18 cellular contexts compared by ENCODE assay signal in the genomic region with DNA sequence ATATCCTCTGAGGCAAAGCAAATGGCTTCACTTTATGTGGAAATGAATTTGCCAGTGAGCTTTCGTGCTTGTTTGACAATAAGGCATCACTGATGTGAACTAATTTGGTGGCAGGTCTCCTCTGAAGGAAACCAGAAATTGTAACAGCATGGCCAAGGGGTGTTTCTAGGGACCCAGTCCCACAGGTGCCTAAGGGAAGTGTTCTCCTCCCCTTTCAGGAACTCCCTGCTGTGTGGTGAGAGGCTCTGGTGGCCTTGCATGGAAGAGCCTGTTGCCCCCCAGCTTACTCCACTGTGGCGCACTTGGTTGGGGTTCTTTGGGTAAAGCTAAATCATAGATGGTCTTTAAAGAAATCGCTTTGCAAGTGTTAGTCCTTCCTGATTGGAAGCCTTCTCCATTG. TPM values are rescaled to one million over a fixed set of nuclear protein-coding genes. Genes with fewer than 3 reads are reported as not detected.
DNase-seq lines count a peak whose midpoint lies in the region; ATAC-seq, FAIRE-seq and TF ChIP-seq lines count a peak whose summit lies in the region.
"Had no signal": no experiment of that assay in that cellular context is flagged by ENCODE, and none has a peak within 500 bp of the region (broad histone marks: within the 10 kb centered on the region; RNA-seq: fewer than 3 reads in every experiment).

No MANE protein-coding gene starts in this region.

- H3K4me3 ChIP-seq in HepG2 (replicated peaks in 1 of 3; ENCODE audit: insufficient read depth in 1 of 3, low read depth in 2 of 3, low read length in 3 of 3) (no peak overlapping the region), right lobe of liver (no peak overlapping the region), HUES64 (ENCODE audit: low read length) (no peak overlapping the region), iPS-20b (ENCODE audit: low read length) (no peak overlapping the region; the same call in 1 of the 2 replicates)
- H3K4me3 ChIP-seq: BLaER1 treated with 17β-estradiol and CSF1 and Interleukin-3, amounts not matched to agents 10 nM and 100 nM; GM12878; GM23248 had no signal

- TF ChIP-seq POLR2A in HepG2 (IDR thresholded peaks at IDR 0.05; ENCODE audit: insufficient read depth in 1 of 2, low read depth in 2 of 2, low read length in 2 of 2) (no peak), right lobe of liver (IDR thresholded peaks at IDR 0.05) (no peak)

- 97% methylated on average over 3 of the region's 3 CpGs for WGBS in HepG2 (ENCODE audit: low lambda C conversion rate)
- WGBS in right lobe of liver (ENCODE audit: insufficient coverage, low coverage, low lambda C conversion rate, missing lambda C conversion rate): 97% methylated on average over 3 of the region's 3 CpGs
- 88% methylated on average over 3 of the region's 3 CpGs for WGBS in HUES64

- H3K9me3 ChIP-seq in HepG2 (ENCODE audit: low read length) (no peaks in the 10 kb centered on the region), right lobe of liver (no peaks in the 10 kb centered on the region), HUES64 (ENCODE audit: insufficient read depth, low read depth, low read length) (no peaks in the 10 kb centered on the region), iPS-20b (ENCODE audit: insufficient read depth, low read depth, low read length) (no peaks in the 10 kb centered on the region)
- H3K9me3 ChIP-seq: BLaER1 treated with 17β-estradiol and CSF1 and Interleukin-3, amounts not matched to agents 10 nM and 100 nM had no signal

- H3K27me3 ChIP-seq in HepG2 (ENCODE audit: control insufficient read depth in 1 of 2, insufficient read depth in 2 of 2, low read length in 2 of 2): no peaks in the 10 kb centered on the region
- no peaks in the 10 kb centered on the region for H3K27me3 ChIP-seq in right lobe of liver
- no peaks in the 10 kb centered on the region for H3K27me3 ChIP-seq in HUES64 (ENCODE audit: insufficient read depth, low read length)
- no peaks in the 10 kb centered on the region for H3K27me3 ChIP-seq in iPS-20b (ENCODE audit: insufficient read depth, low read length)
- H3K27me3 ChIP-seq: BLaER1 treated with 17β-estradiol and CSF1 and Interleukin-3, amounts not matched to agents 10 nM and 100 nM had no signal

- TF ChIP-seq CTCF in HepG2 (CRISPR knock-in tag; IDR thresholded peaks at IDR 0.05) (no peak), right lobe of liver (IDR thresholded peaks at IDR 0.05) (no peak), GM13977 (IDR thresholded peaks at IDR 0.05; ENCODE audit: extremely low read depth, insufficient read depth, missing control alignments) (no peak)

- no peak overlapping the region for H3K9ac ChIP-seq in HepG2 (ENCODE audit: insufficient read depth, low read depth, low read length)
- H3K9ac ChIP-seq in HUES64 (ENCODE audit: low read depth, low read length): no peak overlapping the region
- no peak overlapping the region for H3K9ac ChIP-seq in iPS-20b (ENCODE audit: low read depth, low read length)
- H3K9ac ChIP-seq: BLaER1 treated with 17β-estradiol and CSF1 and Interleukin-3, amounts not matched to agents 10 nM and 100 nM; GM23248 had no signal

- H3K27ac ChIP-seq in HepG2 (ENCODE audit: extremely low read length, insufficient read depth, low read length) (peak overlapping the region; percentile 23), right lobe of liver (no peak overlapping the region), HUES64 (ENCODE audit: low read depth, low read length) (peak overlapping the region; percentile 6; the same call in 1 of the 2 replicates), iPS-20b (ENCODE audit: low read length) (peak overlapping the region; percentile 18)
- H3K27ac ChIP-seq: BLaER1 treated with 17β-estradiol and CSF1 and Interleukin-3, amounts not matched to agents 10 nM and 100 nM; GM23248; HL-60 had no signal

- H4K20me1 ChIP-seq in HepG2 (ENCODE audit: insufficient read depth, low read length): peaks cover 3% of the 10 kb centered on the region; the same call in 1 of the 2 replicates

- intact Hi-C loops in HepG2 (cut with micrococcal nuclease; ENCODE audit: unreplicated experiment) (no loop called here), right lobe of liver (cut with DNase I) (no loop called here)

- no peak for TF ChIP-seq RAD21 in HepG2 (CRISPR knock-in tag; IDR thresholded peaks at IDR 0.05)

- H3K4me1 ChIP-seq in HepG2 (ENCODE audit: insufficient read depth, low read length): peaks cover 68% of the 10 kb centered on the region
- H3K4me1 ChIP-seq in right lobe of liver: no peaks in the 10 kb centered on the region
- H3K4me1 ChIP-seq in HUES64 (ENCODE audit: insufficient read depth, low read length): peaks cover 46% of the 10 kb centered on the region
- peaks cover 49% of the 10 kb centered on the region for H3K4me1 ChIP-seq in iPS-20b (ENCODE audit: insufficient read depth, low read length)
- H3K4me1 ChIP-seq: BLaER1 treated with 17β-estradiol and CSF1 and Interleukin-3, amounts not matched to agents 10 nM and 100 nM had no signal

- DNase-seq in HepG2 (ENCODE audit: low spot score) (no peak), right lobe of liver (no peak), DMS53 treated with DMSO at 0.1 percent for 48 hours (lab: John Stamatoyannopoulos, UW; ENCODE audit: unreplicated experiment) (no peak), GM13977 (ENCODE audit: low spot score) (no peak)
- DNase-seq: Calu3; CD8-positive, alpha-beta T cell; DND-41; EL; GM23248; H7; KG1 had no signal

- H3K4me2 ChIP-seq in HepG2 (ENCODE audit: low read depth, low read length): no peak overlapping the region
- H3K4me2 ChIP-seq: BLaER1 treated with 17β-estradiol and CSF1 and Interleukin-3, amounts not matched to agents 10 nM and 100 nM had no signal

- H2AFZ ChIP-seq in HepG2 (ENCODE audit: low read length): no peak overlapping the region
- H2AFZ ChIP-seq: GM23248 had no signal

- no TSS peak for BruUV-seq in HepG2 (replicated peaks; lab: Mats Ljungman, UMichigan)

- no peak for FAIRE-seq in HepG2 (lab: Jason Lieb, UNC)
- FAIRE-seq: GM12878, GM19239 had no signal

- H3K36me3 ChIP-seq in HepG2 (replicated peaks in 1 of 2; ENCODE audit: control insufficient read depth in 1 of 2, insufficient read depth in 2 of 2, low read length in 2 of 2): peaks cover 12 to 38% of the 10 kb centered on the region in 2 experiments
- H3K36me3 ChIP-seq in right lobe of liver: peaks cover 0 to 23% (median 9%) of the 10 kb centered on the region in 4 donors
- peaks cover 83% of the 10 kb centered on the region for H3K36me3 ChIP-seq in HUES64 (ENCODE audit: insufficient read depth, low read length)
- H3K36me3 ChIP-seq in iPS-20b (ENCODE audit: insufficient read depth, low read depth, low read length): peaks cover 94% of the 10 kb centered on the region

- CTCF ChIA-PET in HepG2 (lab: Yijun Ruan, JAX; ENCODE audit: low intra/inter-chr PET ratio, low total read pairs): no interaction called here

- H3K79me2 ChIP-seq in HepG2 (ENCODE audit: insufficient read depth, low read length): peaks cover 22% of the 10 kb centered on the region

- in situ Hi-C loops in HepG2 (cut with HindIII; ENCODE audit: extremely low pct_ligation_motif_present, low pct_unique_long_range_greater_than_20kb): no loop called here
- in situ Hi-C loops in GM13977 (cut with MboI; ENCODE audit: low pct_unique_long_range_greater_than_20kb, low sequenced_read_pairs, unreplicated experiment): no loop called here

- TF ChIP-seq EP300 in HepG2 (IDR thresholded peaks at IDR 0.05; ENCODE audit: low read depth in 2 of 2, low read length in 2 of 2) (no peak), HepG2 (CRISPR knock-in tag; IDR thresholded peaks at IDR 0.05; ENCODE audit: borderline replicate concordance) (no peak)

- ATAC-seq in HepG2 (no peak), right lobe of liver (no peak), GM21390 (IDR thresholded peaks at IDR 0.05; ENCODE audit: unreplicated experiment) (no peak)
- ATAC-seq: CD8-positive, alpha-beta T cell; GM12878 had no signal

- POLR2A ChIA-PET in HepG2 (lab: Yijun Ruan, JAX): no interaction called here

RNA-seq across cellular contexts. Expression of gene RAB12, which starts 20.4 kb away (rescaled TPM):
- total RNA-seq in HepG2 (2016; rRNA removed; fragmentation: Illumina TruSeq; extraction: Trizol) (21.4 and 25.3 TPM in 2 replicates), right lobe of liver (10 to 100 TPM; 16.5 to 26.5 (median 22.6) TPM)
- 10.6 and 11.9 TPM in 2 replicates for total RNA-seq in HepG2 (2016; cell fraction: cytosol; rRNA removed; fragmentation: Illumina TruSeq; extraction: Trizol; ENCODE audit: low read depth)
- total RNA-seq in HepG2 (2016; cell fraction: insoluble cytoplasmic fraction; rRNA removed; fragmentation: Illumina TruSeq; extraction: Trizol): 20.0 and 24.5 TPM in 2 replicates
- total RNA-seq in HepG2 (2016; cell fraction: membrane; rRNA removed; fragmentation: Illumina TruSeq; extraction: Trizol): 24.8 and 25.8 TPM in 2 replicates
- total RNA-seq in HepG2 (2016; cell fraction: nucleus; rRNA removed; fragmentation: Illumina TruSeq; extraction: Trizol): 22.3 and 24.8 TPM in 2 replicates
- 9.5 and 10.7 TPM in 2 replicates for polyA plus RNA-seq in HepG2 (2011; rRNA removed)
- polyA plus RNA-seq in HepG2 (2011; cell fraction: cytosol; rRNA removed): 3.8 and 6.9 TPM in 2 replicates
- polyA plus RNA-seq in HepG2 (2011; cell fraction: nucleus; rRNA removed): 10.5 and 15.2 TPM in 2 replicates
- 21.4 and 24.9 TPM in 2 replicates for polyA plus RNA-seq in HepG2 (2012)
- polyA plus RNA-seq in HepG2 (2016; cell fraction: cytosol; fragmentation: Illumina TruSeq; extraction: Trizol; ENCODE audit: low read depth): 7.7 and 8.8 TPM in 2 replicates
- 27.0 and 29.3 TPM in 2 replicates for polyA plus RNA-seq in HepG2 (2016; cell fraction: insoluble cytoplasmic fraction; fragmentation: Illumina TruSeq; extraction: Trizol; ENCODE audit: low read depth)
- 18.8 and 19.2 TPM in 2 replicates for polyA plus RNA-seq in HepG2 (2016; cell fraction: membrane; fragmentation: Illumina TruSeq; extraction: Trizol; ENCODE audit: low read depth)
- 49.1 and 55.1 TPM in 2 replicates for polyA plus RNA-seq in HepG2 (2016; cell fraction: nucleus; fragmentation: Illumina TruSeq; extraction: Trizol; ENCODE audit: insufficient read depth, low read depth)
- 2.8 and 6.1 TPM in 2 replicates for polyA minus RNA-seq in HepG2 (2011; rRNA and poly(A)+ RNA removed; ENCODE audit: low replicate concordance)
- 11.2 and 14.9 TPM in 2 replicates for polyA minus RNA-seq in HepG2 (2011; cell fraction: cytosol; rRNA and poly(A)+ RNA removed)
- polyA minus RNA-seq in HepG2 (2011; cell fraction: nucleus; rRNA and poly(A)+ RNA removed): 19.1 and 21.0 TPM in 2 replicates
- polyA plus RNA-seq in HUES64 (2013, experiment 1 of 2): 31.4 TPM
- polyA plus RNA-seq in HUES64 (2013, experiment 2 of 2): 36.5 TPM

Comparison
In these comparisons a context has a peak if more than half of its experiments do, and no peak if none do; other contexts are left out.
1. H3K27ac ChIP-seq: peak in HepG2 (single experiment), HUES64 (single experiment) and iPS-20b (single experiment); none in right lobe of liver (0 of 3).